Comparison of ENCODE assay signal across 8 cellular contexts in genomic region chr14:23182372-23183014, GRCh38. TPM values are rescaled to one million over a fixed set of nuclear protein-coding genes. Genes with fewer than 3 reads are reported as not detected.
DNase-seq lines count a peak whose midpoint lies in the region; ATAC-seq, FAIRE-seq and TF ChIP-seq lines count a peak whose summit lies in the region.
"Had no signal": no experiment of that assay in that cellular context is flagged by ENCODE, and none has a peak within 500 bp of the region (broad histone marks: within the 10 kb centered on the region; RNA-seq: fewer than 3 reads in every experiment).

No MANE protein-coding gene starts in this region.

- no CpG with 5 or more reads among the region's 19 CpGs for WGBS in IMR-90 (ENCODE audit: extremely low coverage in 2 of 2, insufficient read length in 1 of 2), 2 experiments
- WGBS in stomach, 5 donors = 0 to 3% (median 2%) methylated on average over 17 to 19 of the region's 19 CpGs

- no peak overlapping the region for H2AK5ac ChIP-seq in IMR-90 (ENCODE audit: low read depth, low read length)

- no peak for FAIRE-seq in GM12892 (lab: Jason Lieb, UNC)

- no peaks in the 10 kb centered on the region for H3K9me1 ChIP-seq in IMR-90 (ENCODE audit: insufficient read depth, low read length)

- peak overlapping the region; percentile 49 for H3K4me3 ChIP-seq in IMR-90 (ENCODE audit: insufficient read depth, low read depth, low read length)
- H3K4me3 ChIP-seq in WI38 (ENCODE audit: low read depth, low read length) = peak overlapping the region; percentile 40
- H3K4me3 ChIP-seq in endocrine pancreas (ENCODE audit: control insufficient read depth, insufficient read depth, low read length) = peak overlapping the region; percentile 94
- H3K4me3 ChIP-seq in stomach = peak overlapping the region; percentile 46 to 64 (median 51)

- no peak overlapping the region for H2BK5ac ChIP-seq in IMR-90 (ENCODE audit: low read depth, low read length, poor library complexity, severe bottlenecking)

- ATAC-seq in IMR-90 (ENCODE audit: low read depth) = no peak
- ATAC-seq in HG03521 (IDR thresholded peaks at IDR 0.05; ENCODE audit: unreplicated experiment) = no peak

- BruUV-seq in IMR-90 (replicated peaks; lab: Mats Ljungman, UMichigan) = no TSS peak

- H3K27me3 ChIP-seq in IMR-90 (ENCODE audit: control insufficient read depth, insufficient read depth, low read length) (peaks cover 26% of the 10 kb centered on the region), endocrine pancreas (ENCODE audit: control insufficient read depth, insufficient read depth, low read length) (no peaks in the 10 kb centered on the region), stomach (no peaks in the 10 kb centered on the region)

- H3K56ac ChIP-seq in IMR-90 (ENCODE audit: extremely low read depth, insufficient read depth, low read length) = no peak overlapping the region

- H3K18ac ChIP-seq in IMR-90 (ENCODE audit: low read depth, low read length) = no peak overlapping the region

- dilution Hi-C loops in IMR-90 (cut with HindIII; ENCODE audit: low sequenced_read_pairs, unreplicated experiment) = no loop called here

- TF ChIP-seq CTCF in IMR-90 (conservative IDR thresholded peaks at IDR 0.05; ENCODE audit: low read depth, low read length) (no peak), WI38 (IDR thresholded peaks at IDR 0.05; ENCODE audit: low read depth, low read length) (no peak), stomach (IDR thresholded peaks at IDR 0.05) (no peak)

- intact Hi-C loops in IMR-90 (cut with micrococcal nuclease) = loop anchor here (10.0 kb wide), 1 partner anchor 198 kb away; the partner anchor contains the start of gene AJUBA
- intact Hi-C loops in stomach (cut with DNase I; ENCODE audit: low total_unique reads) = no loop called here

- H4K20me1 ChIP-seq in IMR-90 (ENCODE audit: insufficient read depth, low read length) = no peaks in the 10 kb centered on the region

- H2AK9ac ChIP-seq in IMR-90 (replicated peaks; ENCODE audit: low read depth, low read length, poor library complexity) = no peak overlapping the region

- no peak overlapping the region for H2BK20ac ChIP-seq in IMR-90 (ENCODE audit: low read depth, low read length)

- DNase-seq in IMR-90 (no peak), midbrain (lab: John Stamatoyannopoulos, UW) (peak; percentile 38), stomach (peak; percentile 76), GM12892 (ENCODE audit: insufficient read length) (no peak)

- no peaks in the 10 kb centered on the region for H3K79me1 ChIP-seq in IMR-90 (ENCODE audit: low read depth in 1 of 2, low read length in 2 of 2)

- peak overlapping the region; percentile 24; the same call in 1 of the 2 replicates for H3K23ac ChIP-seq in IMR-90 (ENCODE audit: low read depth, low read length)

- H2BK15ac ChIP-seq in IMR-90 (ENCODE audit: low read depth, low read length) = no peak overlapping the region

- no peak for TF ChIP-seq POLR2A in IMR-90 (IDR thresholded peaks at IDR 0.05; ENCODE audit: low read depth, low read length)
- TF ChIP-seq POLR2A in stomach (IDR thresholded peaks at IDR 0.05) = no peak
- TF ChIP-seq POLR2A in GM12892 (IDR thresholded peaks at IDR 0.05; ENCODE audit: low read depth, low read length) = no peak

- CTCF ChIA-PET in IMR-90 (lab: Yijun Ruan, JAX) = interaction anchor here (0.6 to 3.0 kb wide), 2 partner anchors 61 to 233 kb away, joined by 3 to 21 read pairs; no protein-coding TSS in a partner anchor

- H3K27ac ChIP-seq in IMR-90 (ENCODE audit: insufficient read depth, low read length) (no peak overlapping the region), stomach (peak overlapping the region; percentile 63 to 83 (median 67))

- peak overlapping the region; percentile 88 for H3K4me2 ChIP-seq in IMR-90 (ENCODE audit: low read depth, low read length)

- POLR2A ChIA-PET in IMR-90 (lab: Charles Lee; ENCODE audit: unreplicated experiment) = no interaction called here

- H3K4ac ChIP-seq in IMR-90 (ENCODE audit: low read depth, low read length) = no peak overlapping the region

- H3K36me3 ChIP-seq in IMR-90 (ENCODE audit: control insufficient read depth, insufficient read depth, low read length) (no peaks in the 10 kb centered on the region), endocrine pancreas (ENCODE audit: control insufficient read depth, insufficient read depth, low read length) (no peaks in the 10 kb centered on the region), stomach (no peaks in the 10 kb centered on the region)

- H3K9ac ChIP-seq in IMR-90 (ENCODE audit: low read depth, low read length) (no peak overlapping the region), endocrine pancreas (ENCODE audit: control insufficient read depth, insufficient read depth, low read length) (peak overlapping the region; percentile 93)

- no peak for TF ChIP-seq EP300 in stomach (IDR thresholded peaks at IDR 0.05)

- H4K5ac ChIP-seq in IMR-90 (ENCODE audit: low read depth, low read length) = no peak overlapping the region

- no peak overlapping the region for H4K8ac ChIP-seq in IMR-90 (ENCODE audit: low read depth in 2 of 2, low read length in 2 of 2)

- H3K14ac ChIP-seq in IMR-90 (replicated peaks; ENCODE audit: low read depth, low read length) = no peak overlapping the region

- H2BK120ac ChIP-seq in IMR-90 (ENCODE audit: low read depth, low read length) = no peak overlapping the region

- H2AFZ ChIP-seq in IMR-90 (replicated peaks; ENCODE audit: low read length, poor library complexity) = peak overlapping the region; percentile 74

- H4K91ac ChIP-seq in IMR-90 (ENCODE audit: insufficient read depth, low read depth, low read length) = no peak overlapping the region

- no peak for TF ChIP-seq RAD21 in IMR-90 (IDR thresholded peaks at IDR 0.05; ENCODE audit: low read length)

- no peaks in the 10 kb centered on the region for H3K4me1 ChIP-seq in IMR-90 (ENCODE audit: control insufficient read depth, insufficient read depth, low read length)
- peaks cover 5% of the 10 kb centered on the region for H3K4me1 ChIP-seq in endocrine pancreas (ENCODE audit: control insufficient read depth, insufficient read depth, low read length)
- peaks cover 9 to 65% (median 41%) of the 10 kb centered on the region in 4 donors for H3K4me1 ChIP-seq in stomach

- in situ Hi-C loops in IMR-90 (cut with MboI; ENCODE audit: low sequenced_read_pairs) = loop anchor here (5.0 kb wide), 1 partner anchor 55 kb away; no protein-coding TSS in a partner anchor

- H3K9me3 ChIP-seq in IMR-90 (ENCODE audit: control insufficient read depth, insufficient read depth, low read length) (no peaks in the 10 kb centered on the region), endocrine pancreas (ENCODE audit: control insufficient read depth, low read length) (no peaks in the 10 kb centered on the region), stomach (no peaks in the 10 kb centered on the region)

TF ChIP-seq in IMR-90, 13 proteins besides CTCF, POLR2A, EP300 and RAD21:
- no peak for TF ChIP-seq BHLHE40 (IDR thresholded peaks at IDR 0.05; ENCODE audit: low read depth, low read length)
- TF ChIP-seq CEBPB (IDR thresholded peaks at IDR 0.05; ENCODE audit: low read depth, low read length) = no peak
- TF ChIP-seq CHD1 (IDR thresholded peaks at IDR 0.05; ENCODE audit: low read depth, low read length) = no peak
- no peak for TF ChIP-seq SMC3 (IDR thresholded peaks at IDR 0.05; ENCODE audit: low read depth, low read length)
- no peak for TF ChIP-seq USF2 (IDR thresholded peaks at IDR 0.05; ENCODE audit: low read depth, low read length)
- no peak for TF ChIP-seq MAZ (IDR thresholded peaks at IDR 0.05; ENCODE audit: borderline replicate concordance, low read depth, low read length)
- TF ChIP-seq MAFK (IDR thresholded peaks at IDR 0.05; ENCODE audit: low read depth, low read length) = no peak
- TF ChIP-seq RFX5 (IDR thresholded peaks at IDR 0.05; ENCODE audit: low read depth, low read length) = no peak
- TF ChIP-seq NFE2L2 (IDR thresholded peaks at IDR 0.05; ENCODE audit: low read depth, low read length) = no peak
- no peak for TF ChIP-seq MXI1 (IDR thresholded peaks at IDR 0.05; ENCODE audit: borderline replicate concordance, low read depth, low read length)
- no peak for TF ChIP-seq ELK1 (IDR thresholded peaks at IDR 0.05; ENCODE audit: borderline replicate concordance, low read depth, low read length)
- TF ChIP-seq FOS (IDR thresholded peaks at IDR 0.05; ENCODE audit: low read depth, low read length) = no peak
- TF ChIP-seq RCOR1 (IDR thresholded peaks at IDR 0.05; ENCODE audit: insufficient replicate concordance, low read length) = no peak
TF ChIP-seq in IMR-90: peak in this region for 0.

RNA-seq across cellular contexts. Expression of gene SLC7A8, which starts 1.0 kb away (rescaled TPM):
- total RNA-seq in IMR-90 (2012; rRNA removed) (not detected in 2 replicates), stomach (100 to 1,000 TPM in 1 of 5 donors, 10 to 100 TPM in 3, 1 to 10 TPM in 1; 1.2 to 102 (median 43.7) TPM)
- polyA plus RNA-seq in IMR-90 (2012; rRNA removed) (0.31 and 0.33 TPM in 2 replicates), stomach (10 to 100 TPM; 22.1 to 33.9 (median 22.4) TPM)
- polyA plus RNA-seq in IMR-90 (2012; cell fraction: cytosol; rRNA removed) = 0.13 and 0.32 TPM in 2 replicates
- polyA plus RNA-seq in IMR-90 (2012; cell fraction: nucleus; rRNA removed; ENCODE audit: low replicate concordance) = 0.20 and 0.23 TPM in 2 replicates
- not detected for polyA plus RNA-seq in GM12892 (2012; ENCODE audit: missing spikeins)

RNA-seq across cellular contexts. Expression of gene RNF212B, which starts 55.2 kb away (rescaled TPM):
- total RNA-seq in IMR-90 (2012; rRNA removed) (not detected in 2 replicates), stomach (not detected)
- polyA plus RNA-seq in IMR-90 (2012; rRNA removed) (not detected in 2 replicates), stomach (1 to 10 TPM in 2 of 3 donors, under 1 TPM in 1; 0.40 to 1.1 (median 1.1) TPM)
- not detected in 2 replicates for polyA plus RNA-seq in IMR-90 (2012; cell fraction: cytosol; rRNA removed)
- polyA plus RNA-seq in IMR-90 (2012; cell fraction: nucleus; rRNA removed; ENCODE audit: low replicate concordance) = not detected in 2 replicates
- polyA plus RNA-seq in GM12892 (2012; ENCODE audit: missing spikeins) = not detected
- total RNA-seq: T-helper 1 cell treated with Interleukin-12 subunit alpha and Interleukin-12 subunit beta and Interleukin-4 antibody, amounts not matched to agents 30 ng/mL and 1 ng/mL, for 36 hours had no signal

Comparison
In these comparisons a context has a peak if more than half of its experiments do, and no peak if none do; other contexts are left out.
1. DNase-seq: peak in midbrain (single experiment) and stomach (single experiment); none in IMR-90 (single experiment) and GM12892 (single experiment).
2. H3K4me3 ChIP-seq: peak in every context shown above with its lines; median percentile 94 in endocrine pancreas; 51 in stomach; 49 in IMR-90; 40 in WI38.